In genomic region chr7:4957847-4958476, GRCh38 we compare ENCODE assay signal across 14 cellular contexts. TPM values are rescaled to one million over a fixed set of nuclear protein-coding genes. Genes with fewer than 3 reads are reported as not detected.
DNase-seq lines count a peak whose midpoint lies in the region; ATAC-seq and TF ChIP-seq lines count a peak whose summit lies in the region.
"Had no signal": no experiment of that assay in that cellular context is flagged by ENCODE, and none has a peak within 500 bp of the region (broad histone marks: within the 10 kb centered on the region; RNA-seq: fewer than 3 reads in every experiment).

No MANE protein-coding gene starts in this region.

- ATAC-seq in stimulated activated naive CD8-positive, alpha-beta T cell treated with anti-CD3 and anti-CD28 coated beads, Interleukin-15, Interleukin-2, amounts not matched to agents 100 U/mL and 50 U/mL, for 24 hours: no peak
- ATAC-seq in naive thymus-derived CD8-positive, alpha-beta T cell: no peak
- no peak for ATAC-seq in HG03342 (IDR thresholded peaks at IDR 0.05; ENCODE audit: unreplicated experiment)
- no peak for ATAC-seq in GM18498 (IDR thresholded peaks at IDR 0.05; ENCODE audit: unreplicated experiment)
- no peak for ATAC-seq in HG02642 (IDR thresholded peaks at IDR 0.05; ENCODE audit: poor library complexity, unreplicated experiment)

- H3K4me1 Mint-ChIP-seq in stimulated activated naive CD8-positive, alpha-beta T cell treated with anti-CD3 and anti-CD28 coated beads, Interleukin-15, Interleukin-2, amounts not matched to agents 100 ng/mL and 50 ng/mL, for 24 hours (ENCODE audit: low read depth): peaks cover 6% of the 10 kb centered on the region
- peaks cover 5% of the 10 kb centered on the region for H3K4me1 Mint-ChIP-seq in chondrocyte (ENCODE audit: low read depth)
- peaks cover 4 to 9% (median 7%) of the 10 kb centered on the region in 4 donors for H3K4me1 Mint-ChIP-seq in naive thymus-derived CD8-positive, alpha-beta T cell

- DNase-seq in stimulated activated naive CD8-positive, alpha-beta T cell treated with anti-CD3 and anti-CD28 coated beads, Interleukin-15, Interleukin-2, amounts not matched to agents 100 U/mL and 50 U/mL, for 24 hours: no peak
- DNase-seq in chondrocyte (ENCODE audit: low spot score): peak; percentile 73
- DNase-seq in naive thymus-derived CD8-positive, alpha-beta T cell: no peak
- DNase-seq in cortex of kidney (lab: John Stamatoyannopoulos, UW): no peak
- DNase-seq: activated CD8-positive, alpha-beta memory T cell treated with anti-CD3 and anti-CD28 coated beads, Interleukin-2, amount 50 U/mL, for 4 hours; Kasumi-1; NCI-H187; NK-92 treated with Interleukin-12 subunit alpha and Interleukin-12 subunit beta, amount 100 ng/mL, for 24 hours; SJCRH30 had no signal

- H3K9me3 Mint-ChIP-seq in stimulated activated naive CD8-positive, alpha-beta T cell treated with anti-CD3 and anti-CD28 coated beads, Interleukin-15, Interleukin-2, amounts not matched to agents 100 ng/mL and 50 ng/mL, for 24 hours: no peaks in the 10 kb centered on the region
- peaks cover 6% of the 10 kb centered on the region for H3K9me3 Mint-ChIP-seq in chondrocyte (ENCODE audit: low read depth)
- H3K9me3 Mint-ChIP-seq in naive thymus-derived CD8-positive, alpha-beta T cell: peaks cover 0 to 6% (median 0%) of the 10 kb centered on the region in 9 donors

- H3K36me3 Mint-ChIP-seq in stimulated activated naive CD8-positive, alpha-beta T cell treated with anti-CD3 and anti-CD28 coated beads, Interleukin-15, Interleukin-2, amounts not matched to agents 100 ng/mL and 50 ng/mL, for 24 hours (ENCODE audit: low read depth): peaks cover 3% of the 10 kb centered on the region
- peaks cover 3% of the 10 kb centered on the region for H3K36me3 Mint-ChIP-seq in chondrocyte (ENCODE audit: low read depth)
- H3K36me3 Mint-ChIP-seq in naive thymus-derived CD8-positive, alpha-beta T cell: peaks cover 0 to 13% (median 0%) of the 10 kb centered on the region in 3 donors

- no peak overlapping the region for H3K27ac Mint-ChIP-seq in stimulated activated naive CD8-positive, alpha-beta T cell treated with anti-CD3 and anti-CD28 coated beads, Interleukin-15, Interleukin-2, amounts not matched to agents 100 ng/mL and 50 ng/mL, for 24 hours
- H3K27ac Mint-ChIP-seq in chondrocyte (ENCODE audit: unreplicated experiment): no peak overlapping the region
- peak overlapping the region in 1 of 10 donors; percentile 60 for H3K27ac Mint-ChIP-seq in naive thymus-derived CD8-positive, alpha-beta T cell

- H3K27me3 Mint-ChIP-seq in stimulated activated naive CD8-positive, alpha-beta T cell treated with anti-CD3 and anti-CD28 coated beads, Interleukin-15, Interleukin-2, amounts not matched to agents 100 ng/mL and 50 ng/mL, for 24 hours: peaks cover 41% of the 10 kb centered on the region
- peaks cover 34% of the 10 kb centered on the region for H3K27me3 Mint-ChIP-seq in chondrocyte (ENCODE audit: low read depth)
- peaks cover 23 to 64% (median 37%) of the 10 kb centered on the region in 5 donors for H3K27me3 Mint-ChIP-seq in naive thymus-derived CD8-positive, alpha-beta T cell

- POLR2A ChIA-PET in naive thymus-derived CD8-positive, alpha-beta T cell (lab: Charles Lee): no interaction called here

- no peak for TF ChIP-seq CTCF in chondrocyte (IDR thresholded peaks at IDR 0.05)

- peak overlapping the region; percentile 19 for H3K4me3 Mint-ChIP-seq in stimulated activated naive CD8-positive, alpha-beta T cell treated with anti-CD3 and anti-CD28 coated beads, Interleukin-15, Interleukin-2, amounts not matched to agents 100 ng/mL and 50 ng/mL, for 24 hours
- H3K4me3 Mint-ChIP-seq in chondrocyte (ENCODE audit: unreplicated experiment): peak overlapping the region; percentile 67
- peak overlapping the region; percentile 67 to 84 (median 79) for H3K4me3 Mint-ChIP-seq in naive thymus-derived CD8-positive, alpha-beta T cell

RNA-seq across cellular contexts. Expression of gene MMD2, which starts 1.0 kb away (rescaled TPM):
- not detected in 3 replicates for total RNA-seq in chondrocyte
- not detected for total RNA-seq in naive thymus-derived CD8-positive, alpha-beta T cell
- polyA plus RNA-seq in naive thymus-derived CD8-positive, alpha-beta T cell: not detected
- total RNA-seq: omental fat pad, SJCRH30 had no signal

Comparison
In these comparisons a context has a peak if more than half of its experiments do, and no peak if none do; other contexts are left out.
1. H3K4me3 Mint-ChIP-seq: peak in every context shown above with its lines; median percentile 79 in naive thymus-derived CD8-positive, alpha-beta T cell; 67 in chondrocyte; 19 in stimulated activated naive CD8-positive, alpha-beta T cell treated with anti-CD3 and anti-CD28 coated beads, Interleukin-15, Interleukin-2, amounts not matched to agents 100 ng/mL and 50 ng/mL, for 24 hours.